22 cellular contexts compared by ENCODE assay signal in genomic region chrX:69038188-69038587, GRCh38.
DNase-seq lines count a peak whose midpoint lies in the region; ATAC-seq and TF ChIP-seq lines count a peak whose summit lies in the region.
"Had no signal": no experiment of that assay in that cellular context is flagged by ENCODE, and none has a peak within 500 bp of the region (broad histone marks: within the 10 kb centered on the region; RNA-seq: fewer than 3 reads in every experiment).

No MANE protein-coding gene starts in this region.

- no peaks in the 10 kb centered on the region for H3K79me1 ChIP-seq in neuronal stem cell (ENCODE audit: low read depth, low read length)

- no peak overlapping the region for H3K18ac ChIP-seq in neuronal stem cell (ENCODE audit: low read length)

- no peak overlapping the region for H2BK120ac ChIP-seq in neuronal stem cell (ENCODE audit: low read depth, low read length)

- H3K4me3 ChIP-seq in right atrium auricular region (no peak overlapping the region), left ventricle myocardium inferior (no peak overlapping the region), colonic mucosa (no peak overlapping the region), neuronal stem cell (ENCODE audit: low read length in 2 of 2) (no peak overlapping the region), vagina (no peak overlapping the region), breast epithelium (no peak overlapping the region)
- H3K4me3 ChIP-seq: GM12878, GM23248 had no signal

- no peak overlapping the region for H2BK12ac ChIP-seq in neuronal stem cell (ENCODE audit: low read length)

- H3K27ac ChIP-seq in right atrium auricular region: no peak overlapping the region
- no peak overlapping the region for H3K27ac ChIP-seq in left ventricle myocardium inferior (replicated peaks)
- H3K27ac ChIP-seq in colonic mucosa: no peak overlapping the region
- H3K27ac ChIP-seq in neuronal stem cell (replicated peaks; ENCODE audit: low read length): no peak overlapping the region
- H3K27ac ChIP-seq in vagina: no peak overlapping the region
- H3K27ac ChIP-seq in breast epithelium: no peak overlapping the region
- H3K27ac ChIP-seq: GM23248, HL-60 had no signal

- H3K27me3 ChIP-seq in right atrium auricular region (no peaks in the 10 kb centered on the region), left ventricle myocardium inferior (ENCODE audit: low read depth) (no peaks in the 10 kb centered on the region), colonic mucosa (no peaks in the 10 kb centered on the region), neuronal stem cell (ENCODE audit: control insufficient read depth in 3 of 3, insufficient read depth in 3 of 3, low read depth in 1 of 3, low read length in 3 of 3) (no peaks in the 10 kb centered on the region), vagina (no peaks in the 10 kb centered on the region), breast epithelium (peaks cover 0 to 23% of the 10 kb centered on the region in 2 donors)
- H3K27me3 ChIP-seq: BE2C had no signal

- TF ChIP-seq POLR2A in vagina (IDR thresholded peaks at IDR 0.05) (no peak), breast epithelium (IDR thresholded peaks at IDR 0.05) (no peak)

- no peak overlapping the region for H2AK5ac ChIP-seq in neuronal stem cell (ENCODE audit: low read depth, low read length)

- TF ChIP-seq CTCF in right atrium auricular region (IDR thresholded peaks at IDR 0.05) (no peak), left ventricle myocardium inferior (IDR thresholded peaks at IDR 0.05; ENCODE audit: borderline replicate concordance) (no peak), colonic mucosa (IDR thresholded peaks at IDR 0.05) (no peak), vagina (IDR thresholded peaks at IDR 0.05) (no peak), breast epithelium (IDR thresholded peaks at IDR 0.05) (no peak)

- no CpG with 5 or more reads among the region's 6 CpGs for WGBS in neuronal stem cell (ENCODE audit: extremely low coverage in 2 of 2, insufficient read length in 2 of 2, insufficient replicate concordance in 1 of 2), 2 donors

- H2AFZ ChIP-seq in neuronal stem cell (ENCODE audit: low read length): no peak overlapping the region
- H2AFZ ChIP-seq: GM23248 had no signal

- no peaks in the 10 kb centered on the region for H3K36me3 ChIP-seq in right atrium auricular region
- no peaks in the 10 kb centered on the region for H3K36me3 ChIP-seq in left ventricle myocardium inferior
- no peaks in the 10 kb centered on the region for H3K36me3 ChIP-seq in colonic mucosa
- H3K36me3 ChIP-seq in neuronal stem cell (replicated peaks in 1 of 2; ENCODE audit: control insufficient read depth in 2 of 2, insufficient read depth in 2 of 2, low read length in 2 of 2): no peaks in the 10 kb centered on the region
- H3K36me3 ChIP-seq in vagina: no peaks in the 10 kb centered on the region
- no peaks in the 10 kb centered on the region for H3K36me3 ChIP-seq in breast epithelium
- H3K36me3 ChIP-seq: BE2C had no signal

- peak; percentile 28 for DNase-seq in right atrium auricular region (ENCODE audit: low spot score)
- DNase-seq in left ventricle myocardium inferior: no peak
- peak; percentile 12 for DNase-seq in colonic mucosa
- no peak for DNase-seq in neuronal stem cell (ENCODE audit: low spot score)
- DNase-seq in vagina (ENCODE audit: extremely low spot score in 2 of 2): peak; percentile 77
- DNase-seq in breast epithelium (ENCODE audit: low spot score in 2 of 2): no peak
- no peak for DNase-seq in NCI-H2196 treated with DMSO at 0.1 percent for 48 hours (lab: John Stamatoyannopoulos, UW; ENCODE audit: unreplicated experiment)
- DNase-seq: BE2C; C1 segment of cervical spinal cord; CD4-positive, CD25-positive, alpha-beta regulatory T cell; CD8-positive, alpha-beta memory T cell; COR-L47; DMS 273 treated with DMSO at 0.1 percent for 48 hours; DMS53; DND-41; EL; GM23248; HCEC 1CT; HFFc6 had no signal

- no peak overlapping the region for H3K14ac ChIP-seq in neuronal stem cell (ENCODE audit: low read length)

- H4K8ac ChIP-seq in neuronal stem cell (ENCODE audit: low read depth, low read length): no peak overlapping the region

- H3K4me1 ChIP-seq in right atrium auricular region (no peaks in the 10 kb centered on the region), left ventricle myocardium inferior (no peaks in the 10 kb centered on the region), colonic mucosa (no peaks in the 10 kb centered on the region), neuronal stem cell (ENCODE audit: control insufficient read depth in 2 of 2, insufficient read depth in 1 of 2, low read depth in 1 of 2, low read length in 2 of 2) (peaks cover 0 to 3% of the 10 kb centered on the region in 2 donors), vagina (no peaks in the 10 kb centered on the region), breast epithelium (no peaks in the 10 kb centered on the region)
- H3K4me1 ChIP-seq: BE2C had no signal

- H2BK5ac ChIP-seq in neuronal stem cell (ENCODE audit: low read length): no peak overlapping the region

- no peak overlapping the region for H4K91ac ChIP-seq in neuronal stem cell (ENCODE audit: low read depth, low read length, poor library complexity)

- H2BK15ac ChIP-seq in neuronal stem cell (ENCODE audit: low read length): peak overlapping the region; percentile 9

- H3K9ac ChIP-seq in colonic mucosa (ENCODE audit: low read depth in 2 of 2, low read length in 2 of 2) (no peak overlapping the region), neuronal stem cell (ENCODE audit: low read depth, low read length, poor library complexity) (no peak overlapping the region)
- H3K9ac ChIP-seq: GM23248 had no signal

- no peak overlapping the region for H3K4me2 ChIP-seq in neuronal stem cell (ENCODE audit: insufficient read depth, low read length, poor library complexity, severe bottlenecking)

- no peak for ATAC-seq in GM21390 (IDR thresholded peaks at IDR 0.05; ENCODE audit: unreplicated experiment)
- ATAC-seq: GM12878 had no signal

- intact Hi-C loops in left ventricle myocardium inferior (cut with micrococcal nuclease) (no loop called here), colonic mucosa (cut with DNase I) (no loop called here), vagina (cut with DNase I) (no loop called here), breast epithelium (cut with DNase I; ENCODE audit: low total_unique reads) (no loop called here)

- no peak overlapping the region for H3K4ac ChIP-seq in neuronal stem cell (ENCODE audit: low read length)

- no peak overlapping the region for H3K23ac ChIP-seq in neuronal stem cell (ENCODE audit: low read depth, low read length, poor library complexity)

- H3K9me3 ChIP-seq in right atrium auricular region (no peaks in the 10 kb centered on the region), left ventricle myocardium inferior (replicated peaks) (no peaks in the 10 kb centered on the region), colonic mucosa (no peaks in the 10 kb centered on the region), neuronal stem cell (replicated peaks in 1 of 2; ENCODE audit: control insufficient read depth in 2 of 2, insufficient read depth in 1 of 2, low read depth in 1 of 2, low read length in 2 of 2) (no peaks in the 10 kb centered on the region), vagina (no peaks in the 10 kb centered on the region), breast epithelium (no peaks in the 10 kb centered on the region)
- H3K9me3 ChIP-seq: BE2C had no signal

Comparison
In these comparisons a context has a peak if more than half of its experiments do, and no peak if none do; other contexts are left out.
1. DNase-seq: peak in right atrium auricular region (single experiment), colonic mucosa (single experiment) and vagina (2 of 2); none in left ventricle myocardium inferior (single experiment), neuronal stem cell (single experiment), breast epithelium (0 of 2) and NCI-H2196 treated with DMSO at 0.1 percent for 48 hours (single experiment).